8 cellular contexts compared by ENCODE assay signal in the genomic region with DNA sequence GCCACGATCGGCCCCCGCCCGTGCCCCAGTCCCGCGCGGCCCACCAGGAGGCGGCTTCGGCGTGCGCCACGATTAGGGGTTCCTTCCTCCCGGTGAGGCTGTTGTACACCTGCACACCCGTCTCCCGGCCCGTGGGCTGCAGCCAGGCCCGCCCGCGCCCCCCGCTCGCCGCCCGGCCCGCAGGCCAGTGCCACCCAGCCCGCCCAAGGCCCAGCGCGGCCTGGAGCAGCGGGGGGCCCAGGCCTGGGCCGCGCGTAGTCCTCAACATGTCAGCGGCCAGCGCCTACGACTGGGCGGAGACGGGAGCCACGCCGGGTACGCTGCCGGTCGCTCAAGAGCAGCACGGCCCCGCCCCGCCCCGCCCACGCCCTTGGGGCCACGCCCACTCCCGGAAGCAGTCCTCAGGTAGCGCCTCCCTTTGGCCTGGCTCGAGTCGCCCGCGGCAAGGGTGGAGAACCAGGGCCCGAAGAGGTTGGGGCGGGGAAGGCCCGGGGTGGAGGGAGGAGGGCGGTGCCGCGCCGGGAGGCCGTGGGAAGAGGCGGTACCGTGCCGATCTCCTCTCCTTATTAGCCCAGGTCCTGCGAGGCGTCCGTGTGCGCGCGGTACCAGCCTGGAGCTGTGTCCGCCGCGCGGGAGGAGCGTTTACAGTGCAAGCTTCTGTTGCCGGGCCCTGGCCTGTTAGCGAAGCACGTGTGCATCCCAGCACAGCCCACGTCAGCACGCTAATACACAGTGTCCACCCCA.
A peak's percentile ranks its signal among the peaks of the same experiment; 100 is the strongest.
DNase-seq lines count a peak whose midpoint lies in the region; ATAC-seq and TF ChIP-seq lines count a peak whose summit lies in the region.

A gene with protein sequence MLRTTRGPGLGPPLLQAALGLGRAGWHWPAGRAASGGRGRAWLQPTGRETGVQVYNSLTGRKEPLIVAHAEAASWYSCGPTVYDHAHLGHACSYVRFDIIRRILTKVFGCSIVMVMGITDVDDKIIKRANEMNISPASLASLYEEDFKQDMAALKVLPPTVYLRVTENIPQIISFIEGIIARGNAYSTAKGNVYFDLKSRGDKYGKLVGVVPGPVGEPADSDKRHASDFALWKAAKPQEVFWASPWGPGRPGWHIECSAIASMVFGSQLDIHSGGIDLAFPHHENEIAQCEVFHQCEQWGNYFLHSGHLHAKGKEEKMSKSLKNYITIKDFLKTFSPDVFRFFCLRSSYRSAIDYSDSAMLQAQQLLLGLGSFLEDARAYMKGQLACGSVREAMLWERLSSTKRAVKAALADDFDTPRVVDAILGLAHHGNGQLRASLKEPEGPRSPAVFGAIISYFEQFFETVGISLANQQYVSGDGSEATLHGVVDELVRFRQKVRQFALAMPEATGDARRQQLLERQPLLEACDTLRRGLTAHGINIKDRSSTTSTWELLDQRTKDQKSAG (minus strand): TSS at position 291 of the 744 bp plus-strand sequence. CDS start 23 bp downstream, at position 268.

- ATAC-seq in GM19035 (IDR thresholded peaks at IDR 0.05; ENCODE audit: unreplicated experiment) (peak; percentile 91), HG03342 (IDR thresholded peaks at IDR 0.05; ENCODE audit: unreplicated experiment) (peak; percentile 92)

- DNase-seq in AG10803 (ENCODE audit: low read depth) (peak; percentile 96), NCI-H446 (lab: John Stamatoyannopoulos, UW) (peak; percentile 49 to 82), caudate nucleus (lab: John Stamatoyannopoulos, UW) (peak in 60 of 61 donors; percentile 20 to 97 (median 87)), inferior parietal cortex (ENCODE audit: extremely low spot score) (peak; percentile 80)
- DNase-seq in activated CD4-positive, CD25-positive, alpha-beta regulatory T cell (lab: John Stamatoyannopoulos, UW), result peak; percentile 83 to 92 (median 88)
- DNase-seq in stimulated activated CD4-positive, alpha-beta T cell treated with anti-CD3 and anti-CD28 coated beads, Interleukin-12 subunit alpha, Interleukin-12 subunit beta, amount 100 ng/mL, for 24 hours (ENCODE audit: low read depth in 2 of 2), result peak; percentile 90 to 92

- peak within 1 kb of the TSS; percentile 74 for H3K4me3 ChIP-seq in AG10803 (ENCODE audit: low read length)

- H3K27ac ChIP-seq in caudate nucleus (ENCODE audit: low read depth, low read length), result peak within 1 kb of the TSS; percentile 84

- peak; percentile 9; the same call in 1 of the 2 replicates for TF ChIP-seq CTCF in AG10803 (conservative IDR thresholded peaks at IDR 0.05; ENCODE audit: low read length)

Comparison
In these comparisons a context has a peak if more than half of its experiments do, and no peak if none do; other contexts are left out.
1. Peak in every context shown above with its lines: DNase-seq, ATAC-seq, H3K4me3 ChIP-seq and H3K27ac ChIP-seq.